8 cellular contexts compared by ENCODE assay signal in genomic region chr4:150010525-150011126, GRCh38.
DNase-seq lines count a peak whose midpoint lies in the region; ATAC-seq and TF ChIP-seq lines count a peak whose summit lies in the region.

No MANE protein-coding gene starts in this region.

- DNase-seq in EL = peak; percentile 71
- peak; percentile 80 for DNase-seq in GM23338 (ENCODE audit: low spot score)
- peak; percentile 26 for DNase-seq in NCI-H1436 treated with DMSO at 0.1 percent for 48 hours (lab: John Stamatoyannopoulos, UW)
- DNase-seq in WERI-Rb-1 = peak; percentile 67
- DNase-seq in left ventricle myocardium superior = no peak
- DNase-seq in smooth muscle cell (lab: John Stamatoyannopoulos, UW; ENCODE audit: unreplicated experiment) = no peak
- no peak for DNase-seq in activated naive CD8-positive, alpha-beta T cell treated with anti-CD3 and anti-CD28 coated beads, Interleukin-2, amount 50 U/mL, for 24 hours
- DNase-seq in activated T-cell treated with anti-CD3 and anti-CD28 coated beads for 4 hours = no peak

- H3K36me3 ChIP-seq in GM23338 (ENCODE audit: insufficient read depth) (no peaks in the 10 kb centered on the region), WERI-Rb-1 (no peaks in the 10 kb centered on the region), smooth muscle cell (ENCODE audit: low read depth) (no peaks in the 10 kb centered on the region)

- no peaks in the 10 kb centered on the region for H3K27me3 ChIP-seq in GM23338 (ENCODE audit: insufficient read depth)
- no peaks in the 10 kb centered on the region for H3K27me3 ChIP-seq in WERI-Rb-1 (ENCODE audit: insufficient read depth, low read depth, severe bottlenecking)
- no peaks in the 10 kb centered on the region for H3K27me3 ChIP-seq in smooth muscle cell (ENCODE audit: low read depth)

- no peak overlapping the region; the same call in 1 of the 2 replicates for H2AFZ ChIP-seq in GM23338
- peak overlapping the region; percentile 49 for H2AFZ ChIP-seq in smooth muscle cell (ENCODE audit: low read depth)

- no peaks in the 10 kb centered on the region; the same call in 1 of the 2 replicates for H3K9me2 ChIP-seq in GM23338 (ENCODE audit: insufficient read depth)

- no peaks in the 10 kb centered on the region for H3F3A ChIP-seq in GM23338 (replicated peaks; ENCODE audit: low read depth)
- peaks cover 4% of the 10 kb centered on the region for H3F3A ChIP-seq in smooth muscle cell (ENCODE audit: low read depth)

- H3K27ac Mint-ChIP-seq in GM23338 = no peak overlapping the region
- H3K27ac Mint-ChIP-seq in activated naive CD8-positive, alpha-beta T cell treated with anti-CD3 and anti-CD28 coated beads, Interleukin-2, amount 50 U/mL, for 24 hours = no peak overlapping the region

- H3K9me3 Mint-ChIP-seq in GM23338 = no peaks in the 10 kb centered on the region
- no peaks in the 10 kb centered on the region for H3K9me3 Mint-ChIP-seq in activated naive CD8-positive, alpha-beta T cell treated with anti-CD3 and anti-CD28 coated beads, Interleukin-2, amount 50 U/mL, for 24 hours

- intact Hi-C loops in left ventricle myocardium superior (cut with micrococcal nuclease) = no loop called here

- peak; percentile 91 for ATAC-seq in GM23338
- ATAC-seq in left ventricle myocardium superior = peak; percentile 91
- no peak for ATAC-seq in activated naive CD8-positive, alpha-beta T cell treated with anti-CD3 and anti-CD28 coated beads, Interleukin-2, amount 50 U/mL, for 24 hours

- H3K9me3 ChIP-seq in WERI-Rb-1 (ENCODE audit: severe bottlenecking) = no peaks in the 10 kb centered on the region
- H3K9me3 ChIP-seq in smooth muscle cell (replicated peaks; ENCODE audit: low read depth) = no peaks in the 10 kb centered on the region

- peaks cover 6% of the 10 kb centered on the region for H3K4me1 Mint-ChIP-seq in GM23338
- no peaks in the 10 kb centered on the region for H3K4me1 Mint-ChIP-seq in activated naive CD8-positive, alpha-beta T cell treated with anti-CD3 and anti-CD28 coated beads, Interleukin-2, amount 50 U/mL, for 24 hours

- H4K20me1 ChIP-seq in GM23338 (replicated peaks; ENCODE audit: insufficient read depth) (no peaks in the 10 kb centered on the region), smooth muscle cell (ENCODE audit: low read depth) (no peaks in the 10 kb centered on the region)

- H3K27ac ChIP-seq in GM23338 (ENCODE audit: low read depth) (no peak overlapping the region), WERI-Rb-1 (no peak overlapping the region), smooth muscle cell (ENCODE audit: low read depth) (no peak overlapping the region)

- H3K9ac ChIP-seq in smooth muscle cell (ENCODE audit: low read depth) = no peak overlapping the region

- WGBS in smooth muscle cell (ENCODE audit: low lambda C conversion rate) = 54% methylated on average over 6 of the region's 6 CpGs

- no peaks in the 10 kb centered on the region for H3K79me2 ChIP-seq in GM23338 (replicated peaks; ENCODE audit: insufficient read depth)
- H3K79me2 ChIP-seq in smooth muscle cell (ENCODE audit: low read depth) = no peaks in the 10 kb centered on the region

- H3K4me3 ChIP-seq in GM23338 (no peak overlapping the region), WERI-Rb-1 (ENCODE audit: low read depth, low read length) (no peak overlapping the region), smooth muscle cell (no peak overlapping the region)

- peaks cover 7% of the 10 kb centered on the region for H3K4me1 ChIP-seq in GM23338 (ENCODE audit: insufficient read depth)
- peaks cover 7% of the 10 kb centered on the region for H3K4me1 ChIP-seq in smooth muscle cell (ENCODE audit: low read depth)

- H3K27me3 Mint-ChIP-seq in GM23338 (ENCODE audit: insufficient read depth, low read depth, poor library complexity) = no peaks in the 10 kb centered on the region
- H3K27me3 Mint-ChIP-seq in activated naive CD8-positive, alpha-beta T cell treated with anti-CD3 and anti-CD28 coated beads, Interleukin-2, amount 50 U/mL, for 24 hours = peaks cover 11% of the 10 kb centered on the region

- TF ChIP-seq CTCF in GM23338 (conservative IDR thresholded peaks at IDR 0.05; ENCODE audit: low read depth in 2 of 2) = peak; percentile 56 to 67
- TF ChIP-seq CTCF in WERI-Rb-1 (IDR thresholded peaks at IDR 0.05; ENCODE audit: low read depth, low read length) = peak; percentile 58
- TF ChIP-seq CTCF in smooth muscle cell (IDR thresholded peaks at IDR 0.05; ENCODE audit: borderline replicate concordance, insufficient read depth, poor library complexity, severe bottlenecking) = peak; percentile 51

- no peaks in the 10 kb centered on the region for H3K36me3 Mint-ChIP-seq in GM23338 (ENCODE audit: low read depth)
- no peaks in the 10 kb centered on the region for H3K36me3 Mint-ChIP-seq in activated naive CD8-positive, alpha-beta T cell treated with anti-CD3 and anti-CD28 coated beads, Interleukin-2, amount 50 U/mL, for 24 hours (ENCODE audit: low read depth)

- H3K4me2 ChIP-seq in GM23338 = no peak overlapping the region
- no peak overlapping the region for H3K4me2 ChIP-seq in smooth muscle cell

- H3K4me3 Mint-ChIP-seq in GM23338 = no peak overlapping the region
- H3K4me3 Mint-ChIP-seq in activated naive CD8-positive, alpha-beta T cell treated with anti-CD3 and anti-CD28 coated beads, Interleukin-2, amount 50 U/mL, for 24 hours = no peak overlapping the region

TF ChIP-seq in GM23338, 12 proteins besides CTCF, POLR2A, EP300 and RAD21 (continues in another document):
- TF ChIP-seq, protein P1, sequence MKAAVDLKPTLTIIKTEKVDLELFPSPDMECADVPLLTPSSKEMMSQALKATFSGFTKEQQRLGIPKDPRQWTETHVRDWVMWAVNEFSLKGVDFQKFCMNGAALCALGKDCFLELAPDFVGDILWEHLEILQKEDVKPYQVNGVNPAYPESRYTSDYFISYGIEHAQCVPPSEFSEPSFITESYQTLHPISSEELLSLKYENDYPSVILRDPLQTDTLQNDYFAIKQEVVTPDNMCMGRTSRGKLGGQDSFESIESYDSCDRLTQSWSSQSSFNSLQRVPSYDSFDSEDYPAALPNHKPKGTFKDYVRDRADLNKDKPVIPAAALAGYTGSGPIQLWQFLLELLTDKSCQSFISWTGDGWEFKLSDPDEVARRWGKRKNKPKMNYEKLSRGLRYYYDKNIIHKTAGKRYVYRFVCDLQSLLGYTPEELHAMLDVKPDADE (IDR thresholded peaks at IDR 0.05) = no peak
- TF ChIP-seq CREB1 (CRISPR knock-in tag; IDR thresholded peaks at IDR 0.05; ENCODE audit: low read depth) = no peak
- no peak for TF ChIP-seq ZNF462 (CRISPR knock-in tag; IDR thresholded peaks at IDR 0.05)

Comparison
In these comparisons a context has a peak if more than half of its experiments do, and no peak if none do; other contexts are left out.
1. DNase-seq: peak in EL (single experiment), GM23338 (single experiment), NCI-H1436 treated with DMSO at 0.1 percent for 48 hours (single experiment) and WERI-Rb-1 (single experiment); none in left ventricle myocardium superior (single experiment), smooth muscle cell (single experiment), activated naive CD8-positive, alpha-beta T cell treated with anti-CD3 and anti-CD28 coated beads, Interleukin-2, amount 50 U/mL, for 24 hours (single experiment) and activated T-cell treated with anti-CD3 and anti-CD28 coated beads for 4 hours (single experiment).
2. Peak in every context shown above with its lines, with median percentiles within 50 percentile points of each other: CTCF ChIP-seq.